ENCODE assay signal across 8 cellular contexts in genomic region chr22:23218053-23218866, GRCh38. TPM values are rescaled to one million over a fixed set of nuclear protein-coding genes. Genes with fewer than 3 reads are reported as not detected.
A peak's percentile ranks its signal among the peaks of the same experiment; 100 is the strongest.
DNase-seq lines count a peak whose midpoint lies in the region; ATAC-seq and TF ChIP-seq lines count a peak whose summit lies in the region.

No MANE protein-coding gene starts in this region.

- intact Hi-C loops in CD8-positive, alpha-beta T cell (cut with DNase I, micrococcal nuclease), result loop anchor here (5.0 to 10.0 kb wide), 2 partner anchors 36 to 47 kb away; partner anchors contain the start of gene BCR (in 1 of the 2)

- WGBS in trophoblast cell (ENCODE audit: extremely low coverage, insufficient coverage, insufficient read length), result no CpG with 5 or more reads among the region's 12 CpGs

- H2AK5ac ChIP-seq in trophoblast cell (ENCODE audit: low read length), result no peak overlapping the region

- H3K79me1 ChIP-seq in trophoblast cell (ENCODE audit: low read length), result peaks cover 2% of the 10 kb centered on the region

- peaks cover 86% of the 10 kb centered on the region for H3K4me1 ChIP-seq in CD8-positive, alpha-beta T cell (ENCODE audit: insufficient read depth, low read length)
- H3K4me1 ChIP-seq in trophoblast cell (ENCODE audit: control insufficient read depth in 1 of 2, insufficient read depth in 2 of 2, low read length in 2 of 2), result peaks cover 35 to 46% of the 10 kb centered on the region in 2 experiments

- peaks cover 22% of the 10 kb centered on the region for H3K79me2 ChIP-seq in trophoblast cell (ENCODE audit: control insufficient read depth, insufficient read depth, low read length, poor library complexity)

- H3K4me3 Mint-ChIP-seq in CD8-positive, alpha-beta T cell, result peak overlapping the region; percentile 77
- no peak overlapping the region for H3K4me3 Mint-ChIP-seq in endothelial cell (ENCODE audit: unreplicated experiment)

- ATAC-seq in CD8-positive, alpha-beta T cell, result no peak

- H3K27me3 Mint-ChIP-seq in CD8-positive, alpha-beta T cell (ENCODE audit: low read depth), result no peaks in the 10 kb centered on the region
- H3K27me3 Mint-ChIP-seq in endothelial cell (ENCODE audit: unreplicated experiment), result peaks cover 12% of the 10 kb centered on the region

- H2BK120ac ChIP-seq in trophoblast cell (ENCODE audit: insufficient read depth, low read length, poor library complexity), result no peak overlapping the region

- peaks cover 96% of the 10 kb centered on the region for H3K4me1 Mint-ChIP-seq in CD8-positive, alpha-beta T cell (ENCODE audit: low read depth)
- peaks cover 92% of the 10 kb centered on the region for H3K4me1 Mint-ChIP-seq in endothelial cell (ENCODE audit: unreplicated experiment)

- no peaks in the 10 kb centered on the region for H3K9me3 ChIP-seq in CD8-positive, alpha-beta T cell (ENCODE audit: low read length)
- no peaks in the 10 kb centered on the region for H3K9me3 ChIP-seq in trophoblast cell (ENCODE audit: insufficient read depth, low read depth, low read length)

- H3K23ac ChIP-seq in trophoblast cell (ENCODE audit: low read length), result no peak overlapping the region

- DNase-seq in CD8-positive, alpha-beta T cell, result no peak
- DNase-seq in NB4 (ENCODE audit: low read depth) (no peak), endothelial cell (ENCODE audit: low spot score) (no peak), trophoblast cell (no peak), NCI-H748 treated with DMSO at 0.1 percent for 48 hours (lab: John Stamatoyannopoulos, UW) (no peak), CD1c-positive myeloid dendritic cell (ENCODE audit: extremely low spot score) (no peak), islet precursor cell (no peak)
- no peak for DNase-seq in activated CD8-positive, alpha-beta memory T cell treated with anti-CD3 and anti-CD28 coated beads, Interleukin-2, amount 50 U/mL, for 4 hours

- no peak overlapping the region for H4K8ac ChIP-seq in trophoblast cell (ENCODE audit: low read depth, low read length)

- no peak for TF ChIP-seq POLR2A in NB4 (IDR thresholded peaks at IDR 0.05; ENCODE audit: extremely low read depth, insufficient read length)

- H3K36me3 ChIP-seq in CD8-positive, alpha-beta T cell (ENCODE audit: insufficient read depth, low read length), result no peaks in the 10 kb centered on the region
- H3K36me3 ChIP-seq in trophoblast cell (ENCODE audit: control insufficient read depth in 1 of 2, insufficient read depth in 2 of 2, low read length in 2 of 2), result no peaks in the 10 kb centered on the region

- peak overlapping the region; percentile 17 for H3K18ac ChIP-seq in trophoblast cell (ENCODE audit: low read length)

- no peak overlapping the region for H2BK5ac ChIP-seq in trophoblast cell (ENCODE audit: low read depth, low read length, poor library complexity)

- no peaks in the 10 kb centered on the region for H3K27me3 ChIP-seq in CD8-positive, alpha-beta T cell (ENCODE audit: insufficient read depth, low read length)
- no peaks in the 10 kb centered on the region for H3K27me3 ChIP-seq in trophoblast cell (ENCODE audit: insufficient read depth, low read length)

- no peak for TF ChIP-seq CTCF in CD8-positive, alpha-beta T cell (IDR thresholded peaks at IDR 0.05)
- TF ChIP-seq CTCF in NB4 (IDR thresholded peaks at IDR 0.05; ENCODE audit: low read depth, low read length), result no peak
- TF ChIP-seq CTCF in endothelial cell (IDR thresholded peaks at IDR 0.05; ENCODE audit: unreplicated experiment), result no peak

- H2BK12ac ChIP-seq in trophoblast cell (ENCODE audit: low read length), result no peak overlapping the region

- peak overlapping the region; percentile 24 for H3K4ac ChIP-seq in trophoblast cell (ENCODE audit: low read depth, low read length)

- H2AFZ ChIP-seq in trophoblast cell (ENCODE audit: insufficient read depth, low read length, poor library complexity), result no peak overlapping the region

- H3K14ac ChIP-seq in trophoblast cell (ENCODE audit: low read length), result no peak overlapping the region

- no peaks in the 10 kb centered on the region for H3K9me3 Mint-ChIP-seq in CD8-positive, alpha-beta T cell
- no peaks in the 10 kb centered on the region for H3K9me3 Mint-ChIP-seq in endothelial cell (ENCODE audit: unreplicated experiment)

- H3K9ac ChIP-seq in trophoblast cell (ENCODE audit: low read length), result no peak overlapping the region

- H3K4me3 ChIP-seq in CD8-positive, alpha-beta T cell (ENCODE audit: low read depth, low read length), result no peak overlapping the region
- peak overlapping the region; percentile 63 for H3K4me3 ChIP-seq in NB4 (ENCODE audit: low read depth, low read length)
- H3K4me3 ChIP-seq in trophoblast cell (ENCODE audit: low read depth, low read length), result no peak overlapping the region

- CTCF ChIA-PET in CD8-positive, alpha-beta T cell (lab: Charles Lee), result no interaction called here

- H4K91ac ChIP-seq in trophoblast cell (ENCODE audit: low read depth, low read length), result no peak overlapping the region

- POLR2A ChIA-PET in CD8-positive, alpha-beta T cell (lab: Charles Lee), result interaction anchor here (0.7 to 1.5 kb wide), 2 partner anchors 36 to 37 kb away, joined by 3 to 4 read pairs; no protein-coding TSS in a partner anchor

- no peak overlapping the region for H3K4me2 ChIP-seq in trophoblast cell (ENCODE audit: low read length)

- peaks cover 2% of the 10 kb centered on the region for H3K36me3 Mint-ChIP-seq in CD8-positive, alpha-beta T cell
- peaks cover 7% of the 10 kb centered on the region for H3K36me3 Mint-ChIP-seq in endothelial cell (ENCODE audit: low read depth, unreplicated experiment)

- H3K27ac Mint-ChIP-seq in CD8-positive, alpha-beta T cell, result peak overlapping the region; percentile 93
- H3K27ac Mint-ChIP-seq in endothelial cell (ENCODE audit: unreplicated experiment), result peak overlapping the region; percentile 76

- H4K12ac ChIP-seq in trophoblast cell (ENCODE audit: low read depth, low read length), result no peak overlapping the region

- peak overlapping the region; percentile 13 for H3K27ac ChIP-seq in CD8-positive, alpha-beta T cell (ENCODE audit: low read depth, low read length)
- H3K27ac ChIP-seq in trophoblast cell (ENCODE audit: low read depth, low read length), result no peak overlapping the region

RNA-seq across cellular contexts. Expression of gene BCR, which starts 38.0 kb away (rescaled TPM):
- total RNA-seq in CD8-positive, alpha-beta T cell, result 10 to 100 TPM; 72.1 to 78.5 TPM
- 92.6 TPM for total RNA-seq in endothelial cell (ENCODE audit: unreplicated experiment)
- 49.8 and 53.0 TPM in 2 replicates for polyA plus RNA-seq in trophoblast cell (2013)
